9 cellular contexts compared by ENCODE assay signal in the genomic region with DNA sequence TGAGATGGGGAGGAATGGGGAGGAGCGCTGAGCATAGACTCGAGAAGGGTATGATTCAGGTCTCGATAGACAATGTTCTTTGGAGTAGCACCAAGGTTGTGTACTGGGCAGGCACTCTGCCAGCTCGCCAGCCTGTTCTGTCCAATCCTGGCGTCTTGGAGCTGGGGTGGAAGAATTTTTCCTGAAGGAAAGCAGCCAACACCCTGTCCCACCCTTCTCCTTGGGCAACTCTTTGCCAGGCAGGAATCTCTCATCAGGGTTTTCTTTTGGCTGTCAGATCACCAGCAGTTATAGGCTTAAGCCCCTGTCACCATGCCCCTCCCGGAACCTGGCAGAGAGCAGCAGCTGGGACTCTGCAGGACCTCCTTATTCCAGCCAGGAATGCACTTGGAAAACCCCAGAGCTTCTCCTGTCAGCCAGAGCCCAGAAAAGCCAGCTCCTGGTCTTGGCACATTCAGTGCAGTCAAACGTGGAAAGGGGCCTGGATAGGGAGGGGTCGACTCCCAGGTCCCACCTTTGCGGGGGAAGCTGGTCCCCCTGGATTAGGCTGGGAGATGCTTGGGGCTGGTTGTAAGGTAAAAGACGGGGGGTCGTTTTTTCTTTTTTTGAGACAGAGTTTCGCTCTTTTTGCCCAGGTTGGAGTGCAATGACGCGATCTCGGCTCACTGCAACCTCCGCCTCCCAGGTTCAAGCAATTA. TPM values are rescaled to one million over a fixed set of nuclear protein-coding genes. Genes with fewer than 3 reads are reported as not detected.
DNase-seq lines count a peak whose midpoint lies in the region; ATAC-seq, FAIRE-seq and TF ChIP-seq lines count a peak whose summit lies in the region.
"Had no signal": no experiment of that assay in that cellular context is flagged by ENCODE, and none has a peak within 500 bp of the region (broad histone marks: within the 10 kb centered on the region; RNA-seq: fewer than 3 reads in every experiment).

No MANE protein-coding gene starts in this region.

- H3K9ac ChIP-seq in K562 (ENCODE audit: insufficient read depth in 1 of 2, low read depth in 2 of 2, low read length in 2 of 2) = peak overlapping the region; percentile 1 to 81; a peak in 2 of 4 replicates
- no peak overlapping the region for H3K9ac ChIP-seq in mucosa of stomach (ENCODE audit: low read length)

- in situ Hi-C loops in K562 (cut with MboI) = no loop called here
- in situ Hi-C loops in brain microvascular endothelial cell (cut with HindIII; ENCODE audit: low pct_ligation_motif_present, low sequenced_read_pairs) = no loop called here

- 70% methylated on average over 15 of the region's 16 CpGs for WGBS in K562 (ENCODE audit: insufficient coverage, low coverage, missing lambda C conversion rate)

- TF ChIP-seq RAD21 in K562 (CRISPR knock-in tag; conservative IDR thresholded peaks at IDR 0.05 in 1 of 2, IDR thresholded peaks at IDR 0.05 in 1 of 2) = no peak

- TF ChIP-seq CTCF in K562 (IDR thresholded peaks at IDR 0.05 in 2 of 3, conservative IDR thresholded peaks at IDR 0.05 in 1 of 3; ENCODE audit: insufficient read depth in 2 of 3, low read depth in 1 of 3, low read length in 3 of 3) = no peak
- no peak for TF ChIP-seq CTCF in brain microvascular endothelial cell (IDR thresholded peaks at IDR 0.05; ENCODE audit: low read depth, low read length, missing control alignments)

- peaks cover 3% of the 10 kb centered on the region for H3K79me2 ChIP-seq in ACC112 (ENCODE audit: control insufficient read depth, insufficient read depth, low read length, unreplicated experiment)
- peaks cover 19% of the 10 kb centered on the region for H3K79me2 ChIP-seq in K562 (ENCODE audit: control insufficient read depth, insufficient read depth, low read length)

- intact Hi-C loops in K562 (cut with micrococcal nuclease) = no loop called here

- no peaks in the 10 kb centered on the region for H3K9me1 ChIP-seq in K562 (ENCODE audit: control insufficient read depth, insufficient read depth, low read length)

- no peak for FAIRE-seq in K562 (lab: Jason Lieb, UNC)
- no peak for FAIRE-seq in H54 (lab: Jason Lieb, UNC)

- CTCF ChIA-PET in K562 (lab: Yijun Ruan, JAX; ENCODE audit: low intra/inter-chr PET ratio) = no interaction called here

- peaks cover 20% of the 10 kb centered on the region for H3K4me1 ChIP-seq in ACC112 (ENCODE audit: control insufficient read depth, insufficient read depth, low read length, unreplicated experiment)
- H3K4me1 ChIP-seq in K562 (replicated peaks in 1 of 2; ENCODE audit: control insufficient read depth in 2 of 2, insufficient read depth in 2 of 2, low read length in 2 of 2) = peaks cover 9 to 31% of the 10 kb centered on the region in 2 experiments; a peak in 4 of 5 replicates
- H3K4me1 ChIP-seq in mucosa of stomach (ENCODE audit: control insufficient read depth, insufficient read depth, low read length) = peaks cover 11% of the 10 kb centered on the region

- no peak overlapping the region for H2AFZ ChIP-seq in ACC112 (ENCODE audit: low read length, unreplicated experiment)
- no peak overlapping the region for H2AFZ ChIP-seq in K562 (ENCODE audit: low read depth, low read length)

- TF ChIP-seq POLR2A in K562 (conservative IDR thresholded peaks at IDR 0.05) (no peak), H54 (IDR thresholded peaks at IDR 0.05; ENCODE audit: low read depth, low read length) (no peak)

- H3K9me3 ChIP-seq in K562 (replicated peaks; ENCODE audit: control insufficient read depth, insufficient read depth, low read depth, low read length) = no peaks in the 10 kb centered on the region
- no peaks in the 10 kb centered on the region for H3K9me3 ChIP-seq in mucosa of stomach (ENCODE audit: control insufficient read depth, low read length)

- H3K27ac ChIP-seq in ACC112 (ENCODE audit: low read depth, low read length) (no peak overlapping the region), K562 (ENCODE audit: extremely low read depth, low read depth, low read length) (no peak overlapping the region), brain microvascular endothelial cell (no peak overlapping the region)

- no peak for ATAC-seq in K562
- ATAC-seq in HG02973 (IDR thresholded peaks at IDR 0.05; ENCODE audit: unreplicated experiment) = no peak

- no TSS peak for BruUV-seq in K562 (replicated peaks; lab: Mats Ljungman, UMichigan)

- no peaks in the 10 kb centered on the region for H4K20me1 ChIP-seq in K562 (replicated peaks; ENCODE audit: control insufficient read depth, insufficient read depth, low read length)

- no peaks in the 10 kb centered on the region for H3K36me3 ChIP-seq in ACC112 (ENCODE audit: insufficient read depth, low read length)
- no peaks in the 10 kb centered on the region for H3K36me3 ChIP-seq in K562 (ENCODE audit: control insufficient read depth, insufficient read depth, low read length)
- H3K36me3 ChIP-seq in mucosa of stomach (ENCODE audit: control insufficient read depth, insufficient read depth, low read length) = no peaks in the 10 kb centered on the region
- H3K36me3 ChIP-seq in brain microvascular endothelial cell (replicated peaks) = no peaks in the 10 kb centered on the region

- DNase-seq in HPDE6-E6E7 (ENCODE audit: extremely low spot score) (peak; percentile 84), K562 (ENCODE audit: extremely low read depth in 1 of 4, low spot score in 3 of 4) (no peak), SIG-M5 (lab: John Stamatoyannopoulos, UW) (no peak), brain microvascular endothelial cell (no peak), H54 (ENCODE audit: insufficient read length, low spot score) (no peak)
- DNase-seq: stimulated activated CD4-positive, alpha-beta T cell treated with anti-CD3 and anti-CD28 coated beads, Interleukin-1b, Interleukin-23, amount 100 ng/mL, for 48 hours had no signal

- H3K4me3 ChIP-seq in ACC112 (ENCODE audit: low read depth, low read length) = peak overlapping the region; percentile 100
- peak overlapping the region; percentile 82; the same call in 1 of the 2 replicates for H3K4me3 ChIP-seq in K562
- peak overlapping the region; percentile 14 for H3K4me3 ChIP-seq in mucosa of stomach (ENCODE audit: low read length)
- no peak overlapping the region for H3K4me3 ChIP-seq in brain microvascular endothelial cell (ENCODE audit: low read depth, low read length)

- no peak overlapping the region for H3K4me2 ChIP-seq in K562 (ENCODE audit: insufficient read depth, low read length)

- H3K27me3 ChIP-seq in ACC112 (ENCODE audit: insufficient read depth, low read length) (no peaks in the 10 kb centered on the region), K562 (ENCODE audit: control insufficient read depth in 2 of 2, insufficient read depth in 2 of 2, low read length in 2 of 2) (no peaks in the 10 kb centered on the region), mucosa of stomach (ENCODE audit: control insufficient read depth, insufficient read depth, low read length) (no peaks in the 10 kb centered on the region), brain microvascular endothelial cell (replicated peaks) (no peaks in the 10 kb centered on the region)

- no peak for TF ChIP-seq EP300 in K562 (IDR thresholded peaks at IDR 0.05; ENCODE audit: low read length)

- POLR2A ChIA-PET in K562 (lab: Yijun Ruan, JAX) = interaction anchor here (0.5 to 1.7 kb wide), 6 partner anchors 12 to 94 kb away, joined by 3 to 10 read pairs (median 6); no protein-coding TSS in a partner anchor

TF ChIP-seq in K562, 482 proteins besides CTCF, POLR2A, EP300 and RAD21 (continues in another document):
- TF ChIP-seq C11orf30 (IDR thresholded peaks at IDR 0.05; ENCODE audit: low read depth) = no peak
- TF ChIP-seq TOE1 (IDR thresholded peaks at IDR 0.05; ENCODE audit: borderline replicate concordance) = no peak
- TF ChIP-seq TOE1 (CRISPR knock-in tag; IDR thresholded peaks at IDR 0.05; ENCODE audit: borderline replicate concordance, low read depth) = no peak
- no peak for TF ChIP-seq RBM22 (IDR thresholded peaks at IDR 0.05; ENCODE audit: low read depth, low read length, poor library complexity, severe bottlenecking)
- no peak for TF ChIP-seq MEF2A (IDR thresholded peaks at IDR 0.05; ENCODE audit: control insufficient read depth, low read depth, low read length)
- TF ChIP-seq, protein P1, sequence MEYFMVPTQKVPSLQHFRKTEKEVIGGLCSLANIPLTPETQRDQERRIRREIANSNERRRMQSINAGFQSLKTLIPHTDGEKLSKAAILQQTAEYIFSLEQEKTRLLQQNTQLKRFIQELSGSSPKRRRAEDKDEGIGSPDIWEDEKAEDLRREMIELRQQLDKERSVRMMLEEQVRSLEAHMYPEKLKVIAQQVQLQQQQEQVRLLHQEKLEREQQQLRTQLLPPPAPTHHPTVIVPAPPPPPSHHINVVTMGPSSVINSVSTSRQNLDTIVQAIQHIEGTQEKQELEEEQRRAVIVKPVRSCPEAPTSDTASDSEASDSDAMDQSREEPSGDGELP (CRISPR knock-in tag; IDR thresholded peaks at IDR 0.05; ENCODE audit: borderline replicate concordance) = 0 out of 2 replicates have a peak, but pooled peaks have one; percentile 9
- no peak for TF ChIP-seq ZNF444 (CRISPR knock-in tag; IDR thresholded peaks at IDR 0.05)
- no peak for TF ChIP-seq ZFP30 (CRISPR knock-in tag; IDR thresholded peaks at IDR 0.05; ENCODE audit: borderline replicate concordance)

RNA-seq across cellular contexts. Expression of a gene that starts 14.4 kb away (rescaled TPM):
- total RNA-seq in K562 (2011; cell fraction: chromatin; rRNA removed; ENCODE audit: low replicate concordance) = 38.7 and 79.0 TPM in 2 replicates
- 36.8 and 51.9 TPM in 2 replicates for total RNA-seq in K562 (2011; cell fraction: nucleolus; rRNA removed)
- 19.7 and 37.4 TPM in 2 replicates for total RNA-seq in K562 (2011; cell fraction: nucleoplasm; rRNA removed)
- 56.5 and 65.5 TPM in 2 replicates for total RNA-seq in K562 (2014; rRNA removed)
- total RNA-seq in K562 (2014; rRNA removed; fragmentation: Illumina TruSeq; extraction: Trizol) = 9.2 and 15.2 TPM in 2 replicates
- total RNA-seq in K562 (2015; rRNA removed; fragmentation: Illumina TruSeq; extraction: Trizol) = 25.5 and 25.6 TPM in 2 replicates
- total RNA-seq in K562 (2021) = 50.0 and 55.6 TPM in 2 replicates
- polyA plus RNA-seq in K562 (2011; rRNA removed) = 12.1 and 15.3 TPM in 2 replicates
- polyA plus RNA-seq in K562 (2011; cell fraction: cytosol; rRNA removed) = 14.8 and 18.5 TPM in 2 replicates
- 45.3 and 54.6 TPM in 2 replicates for polyA plus RNA-seq in K562 (2011; cell fraction: nucleus; rRNA removed)
- polyA plus RNA-seq in K562 (2012) = 34.5 and 42.4 TPM in 2 replicates
- polyA plus RNA-seq in K562 (2014; fragmentation: Illumina TruSeq; extraction: Trizol) = 19.7 and 33.5 TPM in 2 replicates
- under 1 TPM; 0.38 to 0.49 TPM for polyA plus RNA-seq in K562 (2014; fragmentation: Nextera tagmentation; extraction: Ambion mirVana)
- polyA plus RNA-seq in K562 (2014; rRNA removed) = 31.4 and 33.3 TPM in 2 replicates
- 15.2 and 22.3 TPM in 2 replicates for polyA minus RNA-seq in K562 (2011; rRNA and poly(A)+ RNA removed)
- polyA minus RNA-seq in K562 (2011; cell fraction: cytosol; rRNA and poly(A)+ RNA removed) = 22.2 and 30.1 TPM in 2 replicates
- 10.4 and 25.8 TPM in 2 replicates for polyA minus RNA-seq in K562 (2011; cell fraction: nucleus; rRNA and poly(A)+ RNA removed)
